Comparison of ENCODE assay signal across 8 cellular contexts in genomic region chr3:127822836-127823589, GRCh38. TPM values are rescaled to one million over a fixed set of nuclear protein-coding genes. Genes with fewer than 3 reads are reported as not detected.
DNase-seq lines count a peak whose midpoint lies in the region; ATAC-seq and TF ChIP-seq lines count a peak whose summit lies in the region.

No MANE protein-coding gene starts in this region.

- H3K27ac ChIP-seq in cardiac muscle cell (no peak overlapping the region), parathyroid adenoma (no peak overlapping the region)

- H3K4me3 ChIP-seq in cardiac muscle cell: peak overlapping the region; percentile 54
- peak overlapping the region; percentile 68 for H3K4me3 ChIP-seq in parathyroid adenoma (ENCODE audit: low read depth, low read length)

- peak overlapping the region; percentile 85 to 89 for H3K4me3 Mint-ChIP-seq in activated T-cell treated with anti-CD3 and anti-CD28 coated beads, Interleukin-2, amount 50 U/mL, for 72 hours

- H3K9me3 ChIP-seq in cardiac muscle cell (ENCODE audit: low read depth): no peaks in the 10 kb centered on the region
- H3K9me3 ChIP-seq in parathyroid adenoma (ENCODE audit: control insufficient read depth, low read length): no peaks in the 10 kb centered on the region

- peaks cover 2 to 3% of the 10 kb centered on the region in 2 donors for H3K9me3 Mint-ChIP-seq in activated T-cell treated with anti-CD3 and anti-CD28 coated beads, Interleukin-2, amount 50 U/mL, for 72 hours

- H3K27ac Mint-ChIP-seq in activated T-cell treated with anti-CD3 and anti-CD28 coated beads, Interleukin-2, amount 50 U/mL, for 72 hours: no peak overlapping the region

- H3K79me2 ChIP-seq in parathyroid adenoma: no peaks in the 10 kb centered on the region

- peak overlapping the region; percentile 89 for H2AFZ ChIP-seq in parathyroid adenoma

- H3K27me3 ChIP-seq in cardiac muscle cell (peaks cover 59% of the 10 kb centered on the region), parathyroid adenoma (ENCODE audit: control insufficient read depth, insufficient read depth, low read length) (no peaks in the 10 kb centered on the region)

- TF ChIP-seq CTCF in GM12874 (IDR thresholded peaks at IDR 0.05; ENCODE audit: insufficient read depth, low read depth, low read length): 0 out of 2 replicates have a peak, but pooled peaks have one; percentile 12
- no peak for TF ChIP-seq CTCF in cardiac muscle cell (IDR thresholded peaks at IDR 0.05; ENCODE audit: low read depth, low read length)
- TF ChIP-seq CTCF in parathyroid adenoma (IDR thresholded peaks at IDR 0.05): no peak

- peak; percentile 67 for DNase-seq in AG08395 (ENCODE audit: low spot score)
- DNase-seq in activated T-cell treated with anti-CD3 and anti-CD28 coated beads, Interleukin-2, amount 50 U/mL, for 72 hours: peak; percentile 12 to 15
- DNase-seq in cardiac muscle cell (ENCODE audit: low read depth in 1 of 2, low spot score in 1 of 2): peak; percentile 22 to 47
- no peak for DNase-seq in DMS79 (lab: John Stamatoyannopoulos, UW)
- no peak for DNase-seq in activated gamma-delta T cell treated with Interleukin-2 at 50 U/mL for 16 hours

- H3K4me1 ChIP-seq in cardiac muscle cell (ENCODE audit: low read depth): no peaks in the 10 kb centered on the region
- peaks cover 4% of the 10 kb centered on the region for H3K4me1 ChIP-seq in parathyroid adenoma

- peak overlapping the region; percentile 90 for H3K4me2 ChIP-seq in parathyroid adenoma (ENCODE audit: low read length)

- H3K36me3 ChIP-seq in cardiac muscle cell: no peaks in the 10 kb centered on the region
- no peaks in the 10 kb centered on the region for H3K36me3 ChIP-seq in parathyroid adenoma (ENCODE audit: control insufficient read depth, insufficient read depth, low read length)

- H3K36me3 Mint-ChIP-seq in activated T-cell treated with anti-CD3 and anti-CD28 coated beads, Interleukin-2, amount 50 U/mL, for 72 hours (ENCODE audit: insufficient read depth in 2 of 2): peaks cover 2 to 5% of the 10 kb centered on the region in 2 donors

- H3K9ac ChIP-seq in parathyroid adenoma: no peak overlapping the region

- peak; percentile 37 for ATAC-seq in HG03175 (IDR thresholded peaks at IDR 0.05; ENCODE audit: unreplicated experiment)
- ATAC-seq in activated T-cell treated with anti-CD3 and anti-CD28 coated beads, Interleukin-2, amount 50 U/mL, for 72 hours (replicated peaks in 1 of 2): peak; percentile 69

- H3K27me3 Mint-ChIP-seq in activated T-cell treated with anti-CD3 and anti-CD28 coated beads, Interleukin-2, amount 50 U/mL, for 72 hours (ENCODE audit: low read depth): peaks cover 64% of the 10 kb centered on the region

- peaks cover 10% of the 10 kb centered on the region for H3K4me1 Mint-ChIP-seq in activated T-cell treated with anti-CD3 and anti-CD28 coated beads, Interleukin-2, amount 50 U/mL, for 72 hours (ENCODE audit: low read depth)

RNA-seq across cellular contexts. Expression of gene MGLL, which starts 0.7 kb away (rescaled TPM):
- total RNA-seq in activated T-cell treated with anti-CD3 and anti-CD28 coated beads, Interleukin-2, amount 50 U/mL, for 72 hours: 1 to 10 TPM; 1.7 to 2.3 TPM
- 1.0 and 1.1 TPM in 2 replicates for total RNA-seq in cardiac muscle cell
- polyA plus RNA-seq in cardiac muscle cell: 1.0 and 4.5 TPM in 2 replicates

Comparison
In these comparisons a context has a peak if more than half of its experiments do, and no peak if none do; other contexts are left out.
1. DNase-seq: peak in AG08395 (single experiment), activated T-cell treated with anti-CD3 and anti-CD28 coated beads, Interleukin-2, amount 50 U/mL, for 72 hours (2 of 2) and cardiac muscle cell (2 of 2); none in DMS79 (single experiment) and activated gamma-delta T cell treated with Interleukin-2 at 50 U/mL for 16 hours (single experiment).